ENCODE assay signal across 17 cellular contexts in the genomic region with DNA sequence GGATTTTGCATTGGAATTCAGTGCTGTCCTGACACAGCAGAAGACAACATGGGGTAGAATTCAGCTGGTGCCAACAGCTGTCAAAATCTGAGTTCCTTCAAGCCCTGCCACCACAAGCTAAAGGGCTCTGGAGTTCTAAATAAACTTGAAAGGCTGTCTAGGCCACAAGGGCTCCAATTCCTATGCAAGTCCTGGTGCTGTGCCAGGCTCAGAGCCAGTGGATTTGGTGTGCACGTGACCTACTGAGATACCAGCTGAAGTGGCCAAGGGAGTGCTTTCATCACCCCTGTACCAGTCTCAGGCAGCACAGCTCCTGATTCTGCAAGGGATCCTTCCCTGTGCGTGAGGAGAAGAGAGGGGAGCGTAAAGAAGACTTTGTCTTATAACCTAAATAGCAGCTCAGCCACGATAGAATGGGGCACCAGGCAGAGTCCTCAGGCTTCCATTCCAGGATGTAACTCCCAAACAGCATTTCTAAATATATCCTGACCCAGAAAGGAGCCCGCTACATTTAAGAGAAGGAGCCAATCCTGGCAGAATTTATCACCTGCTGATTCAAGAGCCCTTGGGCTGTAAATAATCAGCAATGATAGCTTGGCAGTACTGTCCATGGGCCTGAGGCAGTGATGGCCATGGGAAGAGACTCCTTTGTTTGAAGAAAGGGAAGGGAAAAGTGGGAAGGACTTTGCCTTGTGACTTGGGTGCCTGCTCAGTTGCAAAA.
DNase-seq lines count a peak whose midpoint lies in the region; ATAC-seq and TF ChIP-seq lines count a peak whose summit lies in the region.
"Had no signal": no experiment of that assay in that cellular context is flagged by ENCODE, and none has a peak within 500 bp of the region (broad histone marks: within the 10 kb centered on the region; RNA-seq: fewer than 3 reads in every experiment).

No MANE protein-coding gene starts in this region.

- no peak for TF ChIP-seq POLR2A in thyroid gland (IDR thresholded peaks at IDR 0.05)

- 82% methylated on average over 5 of the region's 5 CpGs for WGBS in thyroid gland, 2 donors

- no peak for TF ChIP-seq CTCF in thyroid gland (IDR thresholded peaks at IDR 0.05)

- no peaks in the 10 kb centered on the region for H3K9me3 ChIP-seq in thyroid gland

- no peak overlapping the region for H3K27ac ChIP-seq in thyroid gland
- H3K27ac ChIP-seq: C4-2B, HL-60, PC-9, SK-N-MC had no signal

- no peaks in the 10 kb centered on the region for H3K4me1 ChIP-seq in thyroid gland

- peak; percentile 100 for ATAC-seq in left ventricle myocardium superior

- no peak overlapping the region for H3K4me3 Mint-ChIP-seq in activated naive CD4-positive, alpha-beta T cell treated with anti-CD3 and anti-CD28 coated beads, Interleukin-2, amount 10 ng/mL, durations not matched to agents 7 days and 5 days

- no peaks in the 10 kb centered on the region for H3K4me1 Mint-ChIP-seq in activated naive CD4-positive, alpha-beta T cell treated with anti-CD3 and anti-CD28 coated beads, Interleukin-2, amount 10 ng/mL, durations not matched to agents 7 days and 5 days

- DNase-seq in LHCN-M2 (ENCODE audit: low read depth), result peak; percentile 22
- DNase-seq in cerebellum (ENCODE audit: low spot score), result peak; percentile 23
- peak; percentile 82 for DNase-seq in left ventricle myocardium superior
- peak; percentile 4 to 15 for DNase-seq in thyroid gland
- no peak for DNase-seq in midbrain (lab: John Stamatoyannopoulos, UW)
- DNase-seq in KG1 (lab: John Stamatoyannopoulos, UW), result no peak
- no peak for DNase-seq in NCI-H2107 (lab: John Stamatoyannopoulos, UW)
- no peak for DNase-seq in activated naive CD4-positive, alpha-beta T cell treated with anti-CD3 and anti-CD28 coated beads, Interleukin-2, amount 10 ng/mL, durations not matched to agents 7 days and 5 days
- DNase-seq: HCEC 1CT, NCI-H1436, NCI-H2081, NCI-H2227 treated with DMSO at 0.1 percent for 48 hours, NCI-H524, PC-9 had no signal

- H3K4me3 ChIP-seq in thyroid gland (replicated peaks in 1 of 3), result no peak overlapping the region
- H3K4me3 ChIP-seq: PC-9, SK-N-MC had no signal

- H3K36me3 ChIP-seq in thyroid gland, result no peaks in the 10 kb centered on the region

- H3K36me3 Mint-ChIP-seq in activated naive CD4-positive, alpha-beta T cell treated with anti-CD3 and anti-CD28 coated beads, Interleukin-2, amount 10 ng/mL, durations not matched to agents 7 days and 5 days, result no peaks in the 10 kb centered on the region

- intact Hi-C loops in left ventricle myocardium superior (cut with micrococcal nuclease), result no loop called here
- intact Hi-C loops in thyroid gland (cut with DNase I), result no loop called here

- H3K9me3 Mint-ChIP-seq in activated naive CD4-positive, alpha-beta T cell treated with anti-CD3 and anti-CD28 coated beads, Interleukin-2, amount 10 ng/mL, durations not matched to agents 7 days and 5 days, result peaks cover 4% of the 10 kb centered on the region

- no peaks in the 10 kb centered on the region for H3K27me3 Mint-ChIP-seq in activated naive CD4-positive, alpha-beta T cell treated with anti-CD3 and anti-CD28 coated beads, Interleukin-2, amount 10 ng/mL, durations not matched to agents 7 days and 5 days

- no peak overlapping the region for H3K27ac Mint-ChIP-seq in activated naive CD4-positive, alpha-beta T cell treated with anti-CD3 and anti-CD28 coated beads, Interleukin-2, amount 10 ng/mL, durations not matched to agents 7 days and 5 days

- H3K27me3 ChIP-seq in thyroid gland, result no peaks in the 10 kb centered on the region

- CTCF ChIA-PET in activated naive CD4-positive, alpha-beta T cell treated with anti-CD3 and anti-CD28 coated beads, Interleukin-2, amount 10 ng/mL, durations not matched to agents 7 days and 5 days (lab: Charles Lee), result no interaction called here

Comparison
In these comparisons a context has a peak if more than half of its experiments do, and no peak if none do; other contexts are left out.
1. DNase-seq: peak in LHCN-M2 (single experiment), cerebellum (single experiment), left ventricle myocardium superior (single experiment) and thyroid gland (2 of 2); none in midbrain (single experiment), KG1 (single experiment), NCI-H2107 (single experiment) and activated naive CD4-positive, alpha-beta T cell treated with anti-CD3 and anti-CD28 coated beads, Interleukin-2, amount 10 ng/mL, durations not matched to agents 7 days and 5 days (single experiment).